8 cellular contexts compared by ENCODE assay signal in the genomic region with DNA sequence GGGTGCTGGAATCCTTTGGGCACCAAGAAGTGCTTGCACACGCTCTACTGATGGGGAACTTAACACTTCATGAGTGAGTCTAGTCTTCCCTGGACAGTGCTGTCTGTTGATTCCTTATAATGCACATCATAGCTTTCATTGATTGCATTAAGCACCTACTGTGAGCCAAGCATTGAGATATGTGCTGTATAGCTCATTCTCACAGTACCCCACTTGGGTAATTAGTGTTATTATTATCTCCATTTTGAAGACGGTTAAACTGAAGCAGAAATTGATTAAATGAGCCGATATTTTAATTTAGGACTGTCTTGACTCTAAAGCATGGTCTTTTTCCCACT. TPM values are rescaled to one million over a fixed set of nuclear protein-coding genes. Genes with fewer than 3 reads are reported as not detected.
DNase-seq lines count a peak whose midpoint lies in the region; ATAC-seq, FAIRE-seq and TF ChIP-seq lines count a peak whose summit lies in the region.

No MANE protein-coding gene starts in this region.

- H3K4me3 ChIP-seq in kidney (ENCODE audit: low read length in 2 of 2) = peak overlapping the region; percentile 76 to 89

- no peaks in the 10 kb centered on the region for H3K9me3 ChIP-seq in kidney (ENCODE audit: control insufficient read depth in 1 of 2, low read length in 2 of 2)

- H3K9me3 Mint-ChIP-seq in T-helper 1 cell treated with Interleukin-12 subunit alpha and Interleukin-12 subunit beta and Interleukin-4 antibody, amounts not matched to agents 30 μg/mL and 1 μg/mL, for 36 hours = no peaks in the 10 kb centered on the region
- H3K9me3 Mint-ChIP-seq in activated naive CD8-positive, alpha-beta T cell treated with anti-CD3 and anti-CD28 coated beads for 36 hours = peaks cover 1% of the 10 kb centered on the region

- peaks cover 14 to 26% of the 10 kb centered on the region in 2 donors for H3K36me3 ChIP-seq in kidney (ENCODE audit: control insufficient read depth in 1 of 2, insufficient read depth in 2 of 2, low read length in 2 of 2)

- ATAC-seq in HG03135 (IDR thresholded peaks at IDR 0.05; ENCODE audit: unreplicated experiment) = no peak

- DNase-seq in T-helper 1 cell (no peak), kidney (no peak), substantia nigra (lab: John Stamatoyannopoulos, UW) (no peak), urothelium cell line (ENCODE audit: low spot score) (no peak), retina (no peak)
- DNase-seq in activated naive CD8-positive, alpha-beta T cell treated with anti-CD3 and anti-CD28 coated beads for 36 hours = no peak

- H3K4me1 Mint-ChIP-seq in T-helper 1 cell treated with Interleukin-12 subunit alpha and Interleukin-12 subunit beta and Interleukin-4 antibody, amounts not matched to agents 30 μg/mL and 1 μg/mL, for 36 hours (ENCODE audit: low read depth) = peaks cover 17% of the 10 kb centered on the region
- peaks cover 23% of the 10 kb centered on the region for H3K4me1 Mint-ChIP-seq in activated naive CD8-positive, alpha-beta T cell treated with anti-CD3 and anti-CD28 coated beads for 36 hours

- no peak for TF ChIP-seq CTCF in kidney (IDR thresholded peaks at IDR 0.05; ENCODE audit: borderline replicate concordance, extremely low read depth, insufficient read depth)

- peak overlapping the region; percentile 41 for H3K27ac Mint-ChIP-seq in T-helper 1 cell treated with Interleukin-12 subunit alpha and Interleukin-12 subunit beta and Interleukin-4 antibody, amounts not matched to agents 30 μg/mL and 1 μg/mL, for 36 hours
- H3K27ac Mint-ChIP-seq in activated naive CD8-positive, alpha-beta T cell treated with anti-CD3 and anti-CD28 coated beads for 36 hours = peak overlapping the region; percentile 77

- H3K36me3 Mint-ChIP-seq in T-helper 1 cell treated with Interleukin-12 subunit alpha and Interleukin-12 subunit beta and Interleukin-4 antibody, amounts not matched to agents 30 μg/mL and 1 μg/mL, for 36 hours (ENCODE audit: low read depth) = peaks cover 23% of the 10 kb centered on the region
- peaks cover 6% of the 10 kb centered on the region for H3K36me3 Mint-ChIP-seq in activated naive CD8-positive, alpha-beta T cell treated with anti-CD3 and anti-CD28 coated beads for 36 hours

- H3K4me1 ChIP-seq in kidney (ENCODE audit: control insufficient read depth in 1 of 2, insufficient read depth in 1 of 2, low read depth in 1 of 2, low read length in 2 of 2) = peaks cover 8 to 9% of the 10 kb centered on the region in 2 donors

- H3K27me3 Mint-ChIP-seq in T-helper 1 cell treated with Interleukin-12 subunit alpha and Interleukin-12 subunit beta and Interleukin-4 antibody, amounts not matched to agents 30 μg/mL and 1 μg/mL, for 36 hours (ENCODE audit: low read depth) = peaks cover 20% of the 10 kb centered on the region
- no peaks in the 10 kb centered on the region for H3K27me3 Mint-ChIP-seq in activated naive CD8-positive, alpha-beta T cell treated with anti-CD3 and anti-CD28 coated beads for 36 hours

- H3K27ac ChIP-seq in kidney (ENCODE audit: low read depth in 2 of 2, low read length in 2 of 2) (peak overlapping the region; percentile 3 to 59), substantia nigra (ENCODE audit: low read depth, low read length, poor library complexity, severe bottlenecking) (peak overlapping the region; percentile 80)

- FAIRE-seq in kidney (lab: Jason Lieb, UNC) (no peak), urothelium cell line (lab: Jason Lieb, UNC) (no peak)

- H3K9ac ChIP-seq in kidney (ENCODE audit: low read length in 2 of 2) = peak overlapping the region in 1 of 2 donors; percentile 53

- intact Hi-C loops in kidney (cut with DNase I) = no loop called here

- peak overlapping the region; percentile 92 for H3K4me3 Mint-ChIP-seq in T-helper 1 cell treated with Interleukin-12 subunit alpha and Interleukin-12 subunit beta and Interleukin-4 antibody, amounts not matched to agents 30 μg/mL and 1 μg/mL, for 36 hours
- H3K4me3 Mint-ChIP-seq in activated naive CD8-positive, alpha-beta T cell treated with anti-CD3 and anti-CD28 coated beads for 36 hours = peak overlapping the region; percentile 65

RNA-seq across cellular contexts. Expression of gene PDHB, which starts 0.5 kb away (rescaled TPM):
- total RNA-seq in activated naive CD8-positive, alpha-beta T cell treated with anti-CD3 and anti-CD28 coated beads for 36 hours = 10 to 100 TPM; 64.6 to 65.3 TPM
- 71.7 TPM for total RNA-seq in kidney
- 138 TPM for polyA plus RNA-seq in kidney (ENCODE audit: insufficient read depth, low read depth, low replicate concordance)

RNA-seq across cellular contexts. Expression of gene KCTD6, which starts 57.8 kb away (rescaled TPM):
- total RNA-seq in activated naive CD8-positive, alpha-beta T cell treated with anti-CD3 and anti-CD28 coated beads for 36 hours = 1 to 10 TPM; 4.8 to 5.3 TPM
- total RNA-seq in kidney = 19.0 TPM
- 24.5 TPM for polyA plus RNA-seq in kidney (ENCODE audit: insufficient read depth, low read depth, low replicate concordance)
